ENCODE assay signal across 15 cellular contexts in genomic region chr3:14374444-14374883, GRCh38. TPM values are rescaled to one million over a fixed set of nuclear protein-coding genes. Genes with fewer than 3 reads are reported as not detected.
A peak's percentile ranks its signal among the peaks of the same experiment; 100 is the strongest.
DNase-seq lines count a peak whose midpoint lies in the region; ATAC-seq, FAIRE-seq and TF ChIP-seq lines count a peak whose summit lies in the region.
"Had no signal": no experiment of that assay in that cellular context is flagged by ENCODE, and none has a peak within 500 bp of the region (broad histone marks: within the 10 kb centered on the region; RNA-seq: fewer than 3 reads in every experiment).

No MANE protein-coding gene starts in this region.

- H3K9me3 ChIP-seq in A549 (no peaks in the 10 kb centered on the region), neutrophil (no peaks in the 10 kb centered on the region)

- CTCF ChIA-PET in A549 (lab: Yijun Ruan, JAX) = interaction anchor here (0.6 to 2.4 kb wide), 7 partner anchors 8 to 626 kb away, joined by 3 to 6 read pairs (median 3); partner anchors contain the start of gene SLC6A6

- TF ChIP-seq EP300 in A549 (IDR thresholded peaks at IDR 0.05) = no peak

- FAIRE-seq in A549 (lab: Jason Lieb, UNC) = no peak
- FAIRE-seq: islet of Langerhans had no signal

- no peaks in the 10 kb centered on the region for H3K27me3 ChIP-seq in neutrophil

- no peak for TF ChIP-seq POLR2A in A549 (IDR thresholded peaks at IDR 0.05; ENCODE audit: low read length)

- 74% methylated on average over 6 of the region's 8 CpGs for WGBS in A549 (ENCODE audit: missing lambda C conversion rate)

- no peak overlapping the region for H3K4me3 ChIP-seq in A549
- no peak overlapping the region for H3K4me3 ChIP-seq in neutrophil (ENCODE audit: low read depth in 1 of 2, low read length in 1 of 2)

- TF ChIP-seq CTCF in A549 (IDR thresholded peaks at IDR 0.05) = no peak
- no peak for TF ChIP-seq CTCF in neutrophil (IDR thresholded peaks at IDR 0.05)

- H3K36me3 ChIP-seq in neutrophil = no peaks in the 10 kb centered on the region

- no peak overlapping the region for H3K4me2 ChIP-seq in A549

- POLR2A ChIA-PET in A549 (lab: Yijun Ruan, JAX) = no interaction called here

- no peak for DNase-seq in A549 (ENCODE audit: low read depth in 1 of 2, low spot score in 1 of 2)
- DNase-seq in LoVo (ENCODE audit: low spot score) = peak; percentile 19
- DNase-seq in left cardiac atrium = peak; percentile 45
- DNase-seq in activated T-cell treated with anti-CD3 and anti-CD28 coated beads for 4 hours = no peak
- DNase-seq: activated CD4-positive, CD25-positive, alpha-beta regulatory T cell; DMS 273 treated with DMSO at 0.1 percent for 48 hours; effector memory CD4-positive, alpha-beta T cell; naive B cell; PC-3 had no signal

- intact Hi-C loops in left cardiac atrium (cut with DNase I) = loop anchor here in 1 of 2 donors (5.0 kb wide), 1 partner anchor 137 kb away; no protein-coding TSS in a partner anchor

- H3K4me1 ChIP-seq in A549 (peaks cover 47% of the 10 kb centered on the region), neutrophil (ENCODE audit: control insufficient read depth in 1 of 2, insufficient read depth in 1 of 2, low read depth in 1 of 2, low read length in 1 of 2) (peaks cover 90 to 100% of the 10 kb centered on the region in 2 experiments)

- no peak for TF ChIP-seq RAD21 in A549 (conservative IDR thresholded peaks at IDR 0.05 in 1 of 2, IDR thresholded peaks at IDR 0.05 in 1 of 2)

- ATAC-seq in A549 (no peak), left cardiac atrium (peak; percentile 66 to 77), GM21447 (IDR thresholded peaks at IDR 0.05; ENCODE audit: unreplicated experiment) (no peak), HG03469 (IDR thresholded peaks at IDR 0.05; ENCODE audit: unreplicated experiment) (no peak), HG02852 (IDR thresholded peaks at IDR 0.05; ENCODE audit: unreplicated experiment) (no peak)
- ATAC-seq: PC-3; stimulated activated memory B cell treated with anti-CD40 and anti-IgM and Interleukin-4, amounts not matched to agents 10 μg/mL and 1 μg/mL and 100 μg/mL, for 72 hours had no signal

- H3K27ac ChIP-seq in A549 (peak overlapping the region; percentile 17 to 44; a peak in 5 of 6 replicates), neutrophil (peak overlapping the region; percentile 95)

TF ChIP-seq in A549, 52 proteins besides CTCF, POLR2A, EP300 and RAD21:
- TF ChIP-seq FOXS1 (CRISPR knock-in tag; IDR thresholded peaks at IDR 0.05) (no peak), POLR2AphosphoS2 (conservative IDR thresholded peaks at IDR 0.05; ENCODE audit: low read length) (no peak), ZSCAN20 (CRISPR knock-in tag; IDR thresholded peaks at IDR 0.05) (no peak), EHMT2 (IDR thresholded peaks at IDR 0.05; ENCODE audit: low read depth) (no peak), HDAC2 (IDR thresholded peaks at IDR 0.05) (no peak), NR3C1 (IDR thresholded peaks at IDR 0.05) (no peak)

RNA-seq across cellular contexts. Expression of gene SLC6A6, which starts 27.9 kb away (rescaled TPM):
- polyA plus RNA-seq in A549 (2011; rRNA removed) = 73.3 and 76.2 TPM in 2 replicates
- 39.4 and 55.1 TPM in 2 replicates for polyA plus RNA-seq in A549 (2012; cell fraction: cytosol; rRNA removed)
- polyA plus RNA-seq in A549 (2012; cell fraction: nucleus; rRNA removed) = 144 and 151 TPM in 2 replicates
- polyA plus RNA-seq in A549 (2017; fragmentation: RNase III; extraction: RNeasy Plus Mini Kit Qiagen cat#74134 plus additional on column Dnase treatment) = 66.2 to 73.8 TPM (median 66.5 TPM) in 3 replicates
- 141 and 148 TPM in 2 replicates for polyA minus RNA-seq in A549 (2011; rRNA and poly(A)+ RNA removed)
- total RNA-seq in left cardiac atrium = 100 to 1,000 TPM in 1 of 2 donors, 10 to 100 TPM in 1; 24.4 to 180 TPM

Comparison
In these comparisons a context has a peak if more than half of its experiments do, and no peak if none do; other contexts are left out.
1. ATAC-seq: peak in left cardiac atrium (2 of 2); none in A549 (0 of 2), GM21447 (single experiment), HG03469 (single experiment) and HG02852 (single experiment).
2. DNase-seq: peak in LoVo (single experiment) and left cardiac atrium (single experiment); none in A549 (0 of 2) and activated T-cell treated with anti-CD3 and anti-CD28 coated beads for 4 hours (single experiment).